ENCODE assay signal across 18 cellular contexts in the genomic region with DNA sequence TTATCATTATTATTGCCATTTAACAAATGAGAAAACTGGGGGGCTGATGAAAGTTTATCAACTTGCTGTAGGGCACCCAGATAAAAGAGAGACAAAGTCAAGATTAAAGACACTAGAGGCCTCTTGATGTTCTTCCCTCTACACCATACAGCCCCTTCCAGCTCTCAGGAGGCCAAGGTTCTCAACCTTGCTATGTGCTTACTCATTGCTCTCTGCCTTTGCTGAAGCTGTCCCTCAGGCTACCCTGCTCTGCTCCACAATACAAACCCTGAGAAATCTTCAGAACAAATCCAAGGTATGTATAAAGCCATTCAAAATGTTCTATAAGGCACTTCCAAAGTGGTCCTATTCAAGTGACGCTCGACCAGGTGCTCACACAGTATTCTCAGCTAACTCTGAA.
DNase-seq lines count a peak whose midpoint lies in the region; ATAC-seq and TF ChIP-seq lines count a peak whose summit lies in the region.
"Had no signal": no experiment of that assay in that cellular context is flagged by ENCODE, and none has a peak within 500 bp of the region (broad histone marks: within the 10 kb centered on the region; RNA-seq: fewer than 3 reads in every experiment).

No MANE protein-coding gene starts in this region.

- H3K4ac ChIP-seq in trophoblast cell (ENCODE audit: low read depth, low read length), result no peak overlapping the region

- H2BK5ac ChIP-seq in trophoblast cell (ENCODE audit: low read depth, low read length, poor library complexity), result no peak overlapping the region

- H4K12ac ChIP-seq in trophoblast cell (ENCODE audit: low read depth, low read length), result no peak overlapping the region

- H3K4me3 ChIP-seq in SK-N-SH (ENCODE audit: low read depth in 2 of 2, low read length in 1 of 2) (no peak overlapping the region), epithelial cell of esophagus (ENCODE audit: low read length) (no peak overlapping the region), trophoblast cell (ENCODE audit: low read depth, low read length) (no peak overlapping the region)
- H3K4me3 ChIP-seq: BLaER1 treated with 17β-estradiol and CSF1 and Interleukin-3, amounts not matched to agents 10 nM and 100 nM; HAP-1 had no signal

- CTCF ChIA-PET in SK-N-SH (lab: Yijun Ruan, JAX), result interaction anchor here (1.1 kb wide), 1 partner anchor 24 kb away, joined by 3 read pairs; no protein-coding TSS in a partner anchor

- H4K20me1 ChIP-seq in SK-N-SH (ENCODE audit: insufficient read depth), result no peaks in the 10 kb centered on the region
- H4K20me1 ChIP-seq: BLaER1 treated with 17β-estradiol and CSF1 and Interleukin-3, amounts not matched to agents 10 nM and 100 nM had no signal

- ATAC-seq in SK-N-SH treated with all-trans-retinoic acid at 6 μM for 48 hours, result no peak
- ATAC-seq in GM18867 (IDR thresholded peaks at IDR 0.05; ENCODE audit: unreplicated experiment), result no peak

- DNase-seq in SK-N-SH (no peak), epithelial cell of esophagus (ENCODE audit: low read depth) (peak; percentile 13), trophoblast cell (peak; percentile 61 to 71), AG08396 (ENCODE audit: low spot score) (no peak)
- DNase-seq: AML-193; BE2C; CD4-positive, alpha-beta T cell; CD8-positive, alpha-beta memory T cell; DMS 273 treated with DMSO at 0.1 percent for 48 hours; DMS79; GF-D8; GOT3; HFFc6 had no signal

- H3K23ac ChIP-seq in trophoblast cell (ENCODE audit: low read length), result no peak overlapping the region

- H2BK120ac ChIP-seq in trophoblast cell (ENCODE audit: insufficient read depth, low read length, poor library complexity), result no peak overlapping the region

- H3K9ac ChIP-seq in SK-N-SH (no peak overlapping the region), trophoblast cell (ENCODE audit: low read length) (no peak overlapping the region)
- H3K9ac ChIP-seq: BLaER1 treated with 17β-estradiol and CSF1 and Interleukin-3, amounts not matched to agents 10 nM and 100 nM had no signal

- TF ChIP-seq RAD21 in SK-N-SH (IDR thresholded peaks at IDR 0.05; ENCODE audit: low read length), result no peak

- H3K36me3 ChIP-seq in SK-N-SH (replicated peaks in 1 of 2; ENCODE audit: control insufficient read depth in 1 of 2, insufficient read depth in 2 of 2, low read length in 1 of 2) (no peaks in the 10 kb centered on the region), trophoblast cell (ENCODE audit: control insufficient read depth in 1 of 2, insufficient read depth in 2 of 2, low read length in 2 of 2) (no peaks in the 10 kb centered on the region)
- H3K36me3 ChIP-seq: BE2C; BLaER1 treated with 17β-estradiol and CSF1 and Interleukin-3, amounts not matched to agents 10 nM and 100 nM; HAP-1 had no signal

- H3K14ac ChIP-seq in trophoblast cell (ENCODE audit: low read length), result no peak overlapping the region

- no peak overlapping the region for H3K18ac ChIP-seq in trophoblast cell (ENCODE audit: low read length)

- 80% methylated on average over 2 of the region's 2 CpGs for WGBS in SK-N-SH (ENCODE audit: low lambda C conversion rate)
- no CpG with 5 or more reads among the region's 2 CpGs for WGBS in trophoblast cell (ENCODE audit: extremely low coverage, insufficient coverage, insufficient read length)

- POLR2A ChIA-PET in SK-N-SH (lab: Yijun Ruan, JAX), result no interaction called here

- no peaks in the 10 kb centered on the region for H3K27me3 ChIP-seq in SK-N-SH (ENCODE audit: insufficient read depth)
- H3K27me3 ChIP-seq in trophoblast cell (ENCODE audit: insufficient read depth, low read length), result no peaks in the 10 kb centered on the region
- H3K27me3 ChIP-seq: BE2C had no signal

- H2AFZ ChIP-seq in SK-N-SH (ENCODE audit: low read depth), result peak overlapping the region; percentile 11; the same call in 1 of the 2 replicates
- H2AFZ ChIP-seq in trophoblast cell (ENCODE audit: insufficient read depth, low read length, poor library complexity), result no peak overlapping the region

- no peak for TF ChIP-seq CTCF in SK-N-SH (IDR thresholded peaks at IDR 0.05)
- TF ChIP-seq CTCF in epithelial cell of esophagus (IDR thresholded peaks at IDR 0.05; ENCODE audit: insufficient read depth, low read depth, low read length, missing control alignments), result no peak

- H2AK5ac ChIP-seq in trophoblast cell (ENCODE audit: low read length), result no peak overlapping the region

- H3F3A ChIP-seq in SK-N-SH (replicated peaks; ENCODE audit: insufficient read depth), result no peaks in the 10 kb centered on the region

- H3K4me2 ChIP-seq in SK-N-SH, result no peak overlapping the region
- no peak overlapping the region for H3K4me2 ChIP-seq in trophoblast cell (ENCODE audit: low read length)
- H3K4me2 ChIP-seq: BLaER1 treated with 17β-estradiol and CSF1 and Interleukin-3, amounts not matched to agents 10 nM and 100 nM had no signal

- H3K9me2 ChIP-seq in SK-N-SH, result no peaks in the 10 kb centered on the region

- H3K79me1 ChIP-seq in trophoblast cell (ENCODE audit: low read length), result peaks cover 7% of the 10 kb centered on the region

- H3K79me2 ChIP-seq in SK-N-SH (ENCODE audit: insufficient read depth), result no peaks in the 10 kb centered on the region
- H3K79me2 ChIP-seq in trophoblast cell (ENCODE audit: control insufficient read depth, insufficient read depth, low read length, poor library complexity), result no peaks in the 10 kb centered on the region

- H3K27ac ChIP-seq in SK-N-SH (ENCODE audit: low read depth in 2 of 2, low read length in 1 of 2) (no peak overlapping the region), trophoblast cell (ENCODE audit: low read depth, low read length) (no peak overlapping the region)
- H3K27ac ChIP-seq: 22Rv1; BLaER1 treated with 17β-estradiol and CSF1 and Interleukin-3, amounts not matched to agents 10 nM and 100 nM had no signal

- H4K8ac ChIP-seq in trophoblast cell (ENCODE audit: low read depth, low read length), result no peak overlapping the region

- no peak overlapping the region for H2BK12ac ChIP-seq in trophoblast cell (ENCODE audit: low read length)

- TF ChIP-seq EP300 in SK-N-SH (IDR thresholded peaks at IDR 0.05; ENCODE audit: borderline replicate concordance in 1 of 2, low read depth in 1 of 2, low read length in 1 of 2), result no peak

- H4K91ac ChIP-seq in trophoblast cell (ENCODE audit: low read depth, low read length), result no peak overlapping the region

- peaks cover 0 to 2% of the 10 kb centered on the region in 2 experiments; a peak in 2 of 4 replicates for H3K4me1 ChIP-seq in SK-N-SH (ENCODE audit: control insufficient read depth in 1 of 2, insufficient read depth in 2 of 2, low read depth in 1 of 2, low read length in 1 of 2)
- H3K4me1 ChIP-seq in trophoblast cell (ENCODE audit: control insufficient read depth in 1 of 2, insufficient read depth in 2 of 2, low read length in 2 of 2), result peaks cover 0 to 10% of the 10 kb centered on the region in 2 experiments
- H3K4me1 ChIP-seq: BE2C; BLaER1 treated with 17β-estradiol and CSF1 and Interleukin-3, amounts not matched to agents 10 nM and 100 nM; HAP-1 had no signal

- no peaks in the 10 kb centered on the region for H3K9me3 ChIP-seq in SK-N-SH
- H3K9me3 ChIP-seq in trophoblast cell (ENCODE audit: insufficient read depth, low read depth, low read length), result no peaks in the 10 kb centered on the region
- H3K9me3 ChIP-seq: BE2C; BLaER1 treated with 17β-estradiol and CSF1 and Interleukin-3, amounts not matched to agents 10 nM and 100 nM; HAP-1 had no signal

TF ChIP-seq in SK-N-SH, 30 proteins besides CTCF, POLR2A, EP300 and RAD21:
- TF ChIP-seq SMC3 (IDR thresholded peaks at IDR 0.05; ENCODE audit: low read depth, low read length) (no peak), YY1 (IDR thresholded peaks at IDR 0.05; ENCODE audit: low read depth) (no peak), CHD2 (IDR thresholded peaks at IDR 0.05; ENCODE audit: low read length, partially characterized antibody) (no peak), GATA2 (CRISPR knock-in tag; IDR thresholded peaks at IDR 0.05) (no peak), JUND (IDR thresholded peaks at IDR 0.05) (no peak), ELF1 (IDR thresholded peaks at IDR 0.05) (no peak)
- TF ChIP-seq, protein P1, sequence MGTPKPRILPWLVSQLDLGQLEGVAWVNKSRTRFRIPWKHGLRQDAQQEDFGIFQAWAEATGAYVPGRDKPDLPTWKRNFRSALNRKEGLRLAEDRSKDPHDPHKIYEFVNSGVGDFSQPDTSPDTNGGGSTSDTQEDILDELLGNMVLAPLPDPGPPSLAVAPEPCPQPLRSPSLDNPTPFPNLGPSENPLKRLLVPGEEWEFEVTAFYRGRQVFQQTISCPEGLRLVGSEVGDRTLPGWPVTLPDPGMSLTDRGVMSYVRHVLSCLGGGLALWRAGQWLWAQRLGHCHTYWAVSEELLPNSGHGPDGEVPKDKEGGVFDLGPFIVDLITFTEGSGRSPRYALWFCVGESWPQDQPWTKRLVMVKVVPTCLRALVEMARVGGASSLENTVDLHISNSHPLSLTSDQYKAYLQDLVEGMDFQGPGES (IDR thresholded peaks at IDR 0.05; ENCODE audit: low read depth, low read length), result no peak

TF ChIP-seq in SK-N-SH treated with all-trans-retinoic acid at 6 μM for 48 hours, 23 proteins besides CTCF, POLR2A, EP300 and RAD21 (continues in another document):
- TF ChIP-seq ZFP3 (CRISPR knock-in tag; IDR thresholded peaks at IDR 0.05) (no peak), SNAI2 (CRISPR knock-in tag; IDR thresholded peaks at IDR 0.05) (no peak), TOX (CRISPR knock-in tag; IDR thresholded peaks at IDR 0.05; ENCODE audit: borderline replicate concordance) (no peak)
- TF ChIP-seq, protein P2, sequence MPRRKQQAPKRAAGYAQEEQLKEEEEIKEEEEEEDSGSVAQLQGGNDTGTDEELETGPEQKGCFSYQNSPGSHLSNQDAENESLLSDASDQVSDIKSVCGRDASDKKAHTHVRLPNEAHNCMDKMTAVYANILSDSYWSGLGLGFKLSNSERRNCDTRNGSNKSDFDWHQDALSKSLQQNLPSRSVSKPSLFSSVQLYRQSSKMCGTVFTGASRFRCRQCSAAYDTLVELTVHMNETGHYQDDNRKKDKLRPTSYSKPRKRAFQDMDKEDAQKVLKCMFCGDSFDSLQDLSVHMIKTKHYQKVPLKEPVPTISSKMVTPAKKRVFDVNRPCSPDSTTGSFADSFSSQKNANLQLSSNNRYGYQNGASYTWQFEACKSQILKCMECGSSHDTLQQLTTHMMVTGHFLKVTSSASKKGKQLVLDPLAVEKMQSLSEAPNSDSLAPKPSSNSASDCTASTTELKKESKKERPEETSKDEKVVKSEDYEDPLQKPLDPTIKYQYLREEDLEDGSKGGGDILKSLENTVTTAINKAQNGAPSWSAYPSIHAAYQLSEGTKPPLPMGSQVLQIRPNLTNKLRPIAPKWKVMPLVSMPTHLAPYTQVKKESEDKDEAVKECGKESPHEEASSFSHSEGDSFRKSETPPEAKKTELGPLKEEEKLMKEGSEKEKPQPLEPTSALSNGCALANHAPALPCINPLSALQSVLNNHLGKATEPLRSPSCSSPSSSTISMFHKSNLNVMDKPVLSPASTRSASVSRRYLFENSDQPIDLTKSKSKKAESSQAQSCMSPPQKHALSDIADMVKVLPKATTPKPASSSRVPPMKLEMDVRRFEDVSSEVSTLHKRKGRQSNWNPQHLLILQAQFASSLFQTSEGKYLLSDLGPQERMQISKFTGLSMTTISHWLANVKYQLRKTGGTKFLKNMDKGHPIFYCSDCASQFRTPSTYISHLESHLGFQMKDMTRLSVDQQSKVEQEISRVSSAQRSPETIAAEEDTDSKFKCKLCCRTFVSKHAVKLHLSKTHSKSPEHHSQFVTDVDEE (CRISPR knock-in tag; IDR thresholded peaks at IDR 0.05), result no peak

Comparison
In these comparisons a context has a peak if more than half of its experiments do, and no peak if none do; other contexts are left out.
1. DNase-seq: peak in epithelial cell of esophagus (single experiment) and trophoblast cell (2 of 2); none in SK-N-SH (single experiment) and AG08396 (single experiment).